ENCODE assay signal across 8 cellular contexts in genomic region chr1:227729144-227729880, GRCh38. TPM values are rescaled to one million over a fixed set of nuclear protein-coding genes. Genes with fewer than 3 reads are reported as not detected.
DNase-seq lines count a peak whose midpoint lies in the region; FAIRE-seq and TF ChIP-seq lines count a peak whose summit lies in the region.

No MANE protein-coding gene starts in this region.

- peak overlapping the region; percentile 20 for H3K9ac ChIP-seq in trophoblast cell (ENCODE audit: low read length)

- H3K79me1 ChIP-seq in trophoblast cell (ENCODE audit: low read length): peaks cover 2% of the 10 kb centered on the region

- POLR2A ChIA-PET in PC-9 (lab: Charles Lee; ENCODE audit: unreplicated experiment): no interaction called here

- peaks cover 6% of the 10 kb centered on the region; the same call in 1 of the 2 replicates for H4K20me1 ChIP-seq in PC-9 (ENCODE audit: insufficient read depth)

- H2BK12ac ChIP-seq in trophoblast cell (ENCODE audit: low read length): no peak overlapping the region

- H3K36me3 ChIP-seq in PC-9 (ENCODE audit: low read depth): no peaks in the 10 kb centered on the region
- peaks cover 0 to 30% (median 27%) of the 10 kb centered on the region in 4 donors for H3K36me3 ChIP-seq in esophagus muscularis mucosa
- H3K36me3 ChIP-seq in trophoblast cell (ENCODE audit: control insufficient read depth in 1 of 2, insufficient read depth in 2 of 2, low read length in 2 of 2): peaks cover 27 to 28% of the 10 kb centered on the region in 2 experiments

- no peak overlapping the region for H3K14ac ChIP-seq in trophoblast cell (ENCODE audit: low read length)

- no peak overlapping the region for H4K91ac ChIP-seq in trophoblast cell (ENCODE audit: low read depth, low read length)

- H3K9me2 ChIP-seq in PC-9 (ENCODE audit: insufficient read depth): no peaks in the 10 kb centered on the region

- peak in 1 of 2 experiments; percentile 21 for DNase-seq in PC-9
- no peak for DNase-seq in esophagus muscularis mucosa (ENCODE audit: extremely low spot score)
- no peak for DNase-seq in trophoblast cell
- no peak for DNase-seq in NCI-H345 treated with DMSO at 0.1 percent for 48 hours (lab: John Stamatoyannopoulos, UW; ENCODE audit: unreplicated experiment)
- no peak for DNase-seq in stimulated activated CD4-positive, alpha-beta T cell treated with anti-CD3 and anti-CD28 coated beads, Interleukin-12 subunit alpha, Interleukin-12 subunit beta, amount 100 ng/mL, for 4 hours
- no peak for DNase-seq in GM19239 (ENCODE audit: insufficient read length, low spot score)
- DNase-seq in stimulated activated CD4-positive, alpha-beta T cell treated with anti-CD3 and anti-CD28 coated beads, Interleukin-4, amount 100 ng/mL, for 24 hours: no peak

- WGBS in esophagus muscularis mucosa: 61% methylated on average over 4 of the region's 5 CpGs
- no CpG with 5 or more reads among the region's 5 CpGs for WGBS in trophoblast cell (ENCODE audit: extremely low coverage, insufficient coverage, insufficient read length)

- peaks cover 18% of the 10 kb centered on the region; the same call in 1 of the 2 replicates for H3F3A ChIP-seq in PC-9 (ENCODE audit: insufficient read depth, low read depth)

- no peak for FAIRE-seq in GM19239 (lab: Jason Lieb, UNC)

- CTCF ChIA-PET in PC-9 (lab: Charles Lee): interaction anchor here (0.6 kb wide), 1 partner anchor 1695 kb away, joined by 3 read pairs; no protein-coding TSS in a partner anchor

- no peak overlapping the region for H3K27ac ChIP-seq in PC-9
- H3K27ac ChIP-seq in esophagus muscularis mucosa (replicated peaks in 1 of 4): peak overlapping the region; percentile 74 to 84 (median 78)
- no peak overlapping the region for H3K27ac ChIP-seq in trophoblast cell (ENCODE audit: low read depth, low read length)

- no peak overlapping the region for H2BK120ac ChIP-seq in trophoblast cell (ENCODE audit: insufficient read depth, low read length, poor library complexity)

- H3K18ac ChIP-seq in trophoblast cell (ENCODE audit: low read length): no peak overlapping the region

- peak overlapping the region; percentile 95 for H3K4me2 ChIP-seq in PC-9
- H3K4me2 ChIP-seq in trophoblast cell (ENCODE audit: low read length): peak overlapping the region; percentile 92

- no peak overlapping the region for H3K23ac ChIP-seq in trophoblast cell (ENCODE audit: low read length)

- TF ChIP-seq CTCF in PC-9 (conservative IDR thresholded peaks at IDR 0.05) (no peak), esophagus muscularis mucosa (IDR thresholded peaks at IDR 0.05) (no peak)

- no peak overlapping the region for H2AK5ac ChIP-seq in trophoblast cell (ENCODE audit: low read length)

- no peak overlapping the region for H4K8ac ChIP-seq in trophoblast cell (ENCODE audit: low read depth, low read length)

- H3K4me3 ChIP-seq in GM08714 (ENCODE audit: low read length): peak overlapping the region; percentile 53
- peak overlapping the region; percentile 62; the same call in 1 of the 2 replicates for H3K4me3 ChIP-seq in PC-9
- H3K4me3 ChIP-seq in esophagus muscularis mucosa: peak overlapping the region; percentile 58 to 65 (median 62)
- H3K4me3 ChIP-seq in trophoblast cell (ENCODE audit: low read depth, low read length): no peak overlapping the region

- H3K9me3 ChIP-seq in PC-9 (ENCODE audit: insufficient read depth, low read depth): peaks cover 17% of the 10 kb centered on the region; the same call in 1 of the 2 replicates
- no peaks in the 10 kb centered on the region for H3K9me3 ChIP-seq in esophagus muscularis mucosa
- H3K9me3 ChIP-seq in trophoblast cell (ENCODE audit: insufficient read depth, low read depth, low read length): no peaks in the 10 kb centered on the region

- H4K12ac ChIP-seq in trophoblast cell (ENCODE audit: low read depth, low read length): no peak overlapping the region

- TF ChIP-seq EP300 in esophagus muscularis mucosa (IDR thresholded peaks at IDR 0.05): no peak

- H2AFZ ChIP-seq in PC-9: no peak overlapping the region
- no peak overlapping the region for H2AFZ ChIP-seq in trophoblast cell (ENCODE audit: insufficient read depth, low read length, poor library complexity)

- peaks cover 11% of the 10 kb centered on the region for H3K79me2 ChIP-seq in PC-9 (ENCODE audit: low read depth)
- peaks cover 3% of the 10 kb centered on the region for H3K79me2 ChIP-seq in trophoblast cell (ENCODE audit: control insufficient read depth, insufficient read depth, low read length, poor library complexity)

- no peak for TF ChIP-seq POLR2A in esophagus muscularis mucosa (IDR thresholded peaks at IDR 0.05; ENCODE audit: low read depth)

- H3K27me3 ChIP-seq in PC-9 (ENCODE audit: insufficient read depth, low read depth) (no peaks in the 10 kb centered on the region), esophagus muscularis mucosa (no peaks in the 10 kb centered on the region), trophoblast cell (ENCODE audit: insufficient read depth, low read length) (no peaks in the 10 kb centered on the region)

- H3K4me1 ChIP-seq in PC-9 (replicated peaks; ENCODE audit: insufficient read depth) (peaks cover 15% of the 10 kb centered on the region), esophagus muscularis mucosa (peaks cover 37 to 61% (median 55%) of the 10 kb centered on the region in 4 donors), trophoblast cell (ENCODE audit: control insufficient read depth in 1 of 2, insufficient read depth in 2 of 2, low read length in 2 of 2) (peaks cover 5 to 27% of the 10 kb centered on the region in 2 experiments)

- intact Hi-C loops in PC-9 (cut with micrococcal nuclease; ENCODE audit: unreplicated experiment) (no loop called here), esophagus muscularis mucosa (cut with DNase I) (loop anchor here (5.0 kb wide), 1 partner anchor 187 kb away; no protein-coding TSS in a partner anchor)

- no peak overlapping the region for H2BK5ac ChIP-seq in trophoblast cell (ENCODE audit: low read depth, low read length, poor library complexity)

- BruUV-seq in PC-9 (replicated peaks; lab: Mats Ljungman, UMichigan): TSS peak; percentile 1

- H3K4ac ChIP-seq in trophoblast cell (ENCODE audit: low read depth, low read length): no peak overlapping the region

RNA-seq across cellular contexts. Expression of gene JMJD4, which starts 5.8 kb away (rescaled TPM):
- total RNA-seq in PC-9 (2021): 15.1 and 20.9 TPM in 2 replicates
- 10 to 100 TPM; 10.8 to 18.4 (median 14.2) TPM for total RNA-seq in esophagus muscularis mucosa
- polyA plus RNA-seq in trophoblast cell (2013): 8.1 and 8.8 TPM in 2 replicates

RNA-seq across cellular contexts. Expression of gene SNAP47, which starts 5.9 kb away (rescaled TPM):
- total RNA-seq in PC-9 (2021) (66.3 and 70.2 TPM in 2 replicates), esophagus muscularis mucosa (10 to 100 TPM; 26.6 to 41.0 (median 38.8) TPM)
- polyA plus RNA-seq in trophoblast cell (2013): 21.0 and 21.1 TPM in 2 replicates

Comparison
In these comparisons a context has a peak if more than half of its experiments do, and no peak if none do; other contexts are left out.
1. H3K27ac ChIP-seq: peak in esophagus muscularis mucosa (4 of 4); none in PC-9 (single experiment) and trophoblast cell (single experiment).